16 cellular contexts compared by ENCODE assay signal in genomic region chr5:117881426-117882230, GRCh38.
"Had no signal": no experiment of that assay in that cellular context is flagged by ENCODE, and none has a peak within 500 bp of the region (broad histone marks: within the 10 kb centered on the region; RNA-seq: fewer than 3 reads in every experiment).

No MANE protein-coding gene starts in this region.

- DNase-seq: activated CD4-positive, alpha-beta T cell treated with anti-CD3 and anti-CD28 coated beads, Interleukin-2, amount 10 ng/mL, durations not matched to agents 7 days and 5 days; activated CD8-positive, alpha-beta T cell treated with anti-CD3 and anti-CD28 coated beads, Interleukin-2, amount 10 ng/mL, durations not matched to agents 7 days and 5 days; activated effector memory CD4-positive, alpha-beta T cell treated with anti-CD3 and anti-CD28 coated beads, Interleukin-2, amount 50 U/mL, for 16 hours; activated T-cell treated with anti-CD3 and anti-CD28 coated beads, Interleukin-2, amount 50 U/mL, for 72 hours; cortex of kidney; erythroblast; gastrocnemius medialis; heart left ventricle; kidney; left lung; mammary epithelial cell; midbrain; occipital lobe; stimulated activated CD4-positive, alpha-beta T cell treated with anti-CD3 and anti-CD28 coated beads, Interleukin-2, amount 100 ng/mL, for 24 hours; uterus had no signal

- ATAC-seq: activated CD4-positive, CD25-positive, alpha-beta regulatory T cell treated with anti-CD3 and anti-CD28 coated beads, Interleukin-2, amount 50 U/mL, for 24 hours; activated CD8-positive, alpha-beta T cell treated with anti-CD3 and anti-CD28 coated beads, Interleukin-2, amount 10 ng/mL, durations not matched to agents 7 days and 5 days; activated T-cell treated with anti-CD3 and anti-CD28 coated beads, Interleukin-2, amount 50 U/mL, for 72 hours; gastrocnemius medialis; heart left ventricle; left lung had no signal
